ENCODE assay signal across 2 cellular contexts in the genomic region with DNA sequence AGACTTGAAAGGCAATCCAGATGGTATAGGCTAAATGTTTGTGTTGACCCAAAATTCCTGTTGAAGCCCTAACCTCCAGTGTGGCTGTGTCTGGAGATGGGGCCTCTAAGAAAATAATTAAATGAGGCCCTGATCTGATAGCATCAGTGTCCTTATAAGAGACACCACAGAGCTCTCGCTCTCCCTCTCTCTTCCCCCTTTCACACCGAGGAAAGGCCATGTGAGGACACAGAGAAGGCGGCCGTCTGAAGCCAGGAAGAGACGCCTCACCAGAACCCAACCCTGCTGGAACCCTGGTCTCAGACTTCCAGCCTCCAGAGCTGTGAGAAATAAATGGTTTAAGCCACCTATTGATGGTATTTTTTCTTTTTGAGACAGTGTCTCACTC.
TF ChIP-seq lines count a peak whose summit lies in the region.

No MANE protein-coding gene starts in this region.

TF ChIP-seq in HepG2, 621 proteins besides CTCF, POLR2A, EP300 and RAD21:
- TF ChIP-seq ZNF292 (CRISPR knock-in tag; IDR thresholded peaks at IDR 0.05; ENCODE audit: borderline replicate concordance, low read depth) (no peak), POLR2G (IDR thresholded peaks at IDR 0.05; ENCODE audit: low read depth, low read length) (peak; percentile 41; the same call in 1 of the 2 replicates), RBM22 (optimal IDR thresholded peaks at IDR 0.05; ENCODE audit: low read length) (peak; percentile 66)

TF ChIP-seq in GM12878, 131 proteins besides CTCF, POLR2A, EP300 and RAD21:
- no peak for TF ChIP-seq ZNF622 (IDR thresholded peaks at IDR 0.05)
- no peak for TF ChIP-seq BCL3 (IDR thresholded peaks at IDR 0.05; ENCODE audit: borderline replicate concordance, insufficient read depth, low read depth, low read length, poor library complexity, severe bottlenecking)
- no peak for TF ChIP-seq NR2C1 (IDR thresholded peaks at IDR 0.05)
- TF ChIP-seq POLR2AphosphoS2 (IDR thresholded peaks at IDR 0.05; ENCODE audit: low read depth, low read length) = no peak
- no peak for TF ChIP-seq SUPT20H (IDR thresholded peaks at IDR 0.05; ENCODE audit: borderline replicate concordance, control insufficient read depth, low read depth, low read length)
- TF ChIP-seq, protein P1, sequence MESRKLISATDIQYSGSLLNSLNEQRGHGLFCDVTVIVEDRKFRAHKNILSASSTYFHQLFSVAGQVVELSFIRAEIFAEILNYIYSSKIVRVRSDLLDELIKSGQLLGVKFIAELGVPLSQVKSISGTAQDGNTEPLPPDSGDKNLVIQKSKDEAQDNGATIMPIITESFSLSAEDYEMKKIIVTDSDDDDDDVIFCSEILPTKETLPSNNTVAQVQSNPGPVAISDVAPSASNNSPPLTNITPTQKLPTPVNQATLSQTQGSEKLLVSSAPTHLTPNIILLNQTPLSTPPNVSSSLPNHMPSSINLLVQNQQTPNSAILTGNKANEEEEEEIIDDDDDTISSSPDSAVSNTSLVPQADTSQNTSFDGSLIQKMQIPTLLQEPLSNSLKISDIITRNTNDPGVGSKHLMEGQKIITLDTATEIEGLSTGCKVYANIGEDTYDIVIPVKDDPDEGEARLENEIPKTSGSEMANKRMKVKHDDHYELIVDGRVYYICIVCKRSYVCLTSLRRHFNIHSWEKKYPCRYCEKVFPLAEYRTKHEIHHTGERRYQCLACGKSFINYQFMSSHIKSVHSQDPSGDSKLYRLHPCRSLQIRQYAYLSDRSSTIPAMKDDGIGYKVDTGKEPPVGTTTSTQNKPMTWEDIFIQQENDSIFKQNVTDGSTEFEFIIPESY (IDR thresholded peaks at IDR 0.05) = no peak
TF ChIP-seq in GM12878: peak in this region for 0.
